In genomic region chr16:25011891-25012499, GRCh38 we compare ENCODE assay signal across 10 cellular contexts. TPM values are rescaled to one million over a fixed set of nuclear protein-coding genes. Genes with fewer than 3 reads are reported as not detected.
DNase-seq lines count a peak whose midpoint lies in the region; ATAC-seq, FAIRE-seq and TF ChIP-seq lines count a peak whose summit lies in the region.
"Had no signal": no experiment of that assay in that cellular context is flagged by ENCODE, and none has a peak within 500 bp of the region (broad histone marks: within the 10 kb centered on the region; RNA-seq: fewer than 3 reads in every experiment).

No MANE protein-coding gene starts in this region.

- H3K4me3 ChIP-seq in A549 (peak overlapping the region; percentile 11; the same call in 1 of the 3 replicates), GM08714 (ENCODE audit: low read length) (peak overlapping the region; percentile 98), adipocyte (ENCODE audit: low read length) (peak overlapping the region; percentile 57), mucosa of rectum (ENCODE audit: low read length in 2 of 2) (peak overlapping the region; percentile 26 to 78)

- H3K27ac ChIP-seq in A549: peak overlapping the region; percentile 33 to 74; a peak in 4 of 6 replicates
- H3K27ac ChIP-seq in mucosa of rectum (ENCODE audit: low read depth in 2 of 2, low read length in 2 of 2): peak overlapping the region; percentile 93 to 95

- WGBS in A549 (ENCODE audit: missing lambda C conversion rate): 70% methylated on average over 7 of the region's 7 CpGs

- H3K36me3 ChIP-seq in adipocyte (ENCODE audit: control insufficient read depth, insufficient read depth, low read length, severe bottlenecking): peaks cover 3% of the 10 kb centered on the region
- peaks cover 0 to 3% of the 10 kb centered on the region in 2 donors for H3K36me3 ChIP-seq in mucosa of rectum (ENCODE audit: control insufficient read depth in 2 of 2, insufficient read depth in 2 of 2, low read length in 2 of 2)

- FAIRE-seq in A549 (lab: Jason Lieb, UNC): no peak

- peaks cover 40% of the 10 kb centered on the region for H3K4me1 ChIP-seq in A549
- H3K4me1 ChIP-seq in adipocyte (ENCODE audit: control insufficient read depth, insufficient read depth, low read length): peaks cover 54% of the 10 kb centered on the region
- peaks cover 46 to 52% of the 10 kb centered on the region in 2 donors for H3K4me1 ChIP-seq in mucosa of rectum (ENCODE audit: control insufficient read depth in 2 of 2, insufficient read depth in 2 of 2, low read length in 2 of 2)

- no peak for TF ChIP-seq CTCF in A549 (IDR thresholded peaks at IDR 0.05)

- no peak for TF ChIP-seq RAD21 in A549 (conservative IDR thresholded peaks at IDR 0.05 in 1 of 2, IDR thresholded peaks at IDR 0.05 in 1 of 2)

- peak overlapping the region; percentile 94 for H3K4me2 ChIP-seq in A549

- H3K27me3 ChIP-seq in adipocyte (replicated peaks; ENCODE audit: control insufficient read depth, insufficient read depth, low read length) (no peaks in the 10 kb centered on the region), mucosa of rectum (ENCODE audit: control insufficient read depth in 2 of 2, insufficient read depth in 2 of 2, low read length in 2 of 2) (no peaks in the 10 kb centered on the region)

- CTCF ChIA-PET in A549 (lab: Yijun Ruan, JAX): no interaction called here

- POLR2A ChIA-PET in A549 (lab: Yijun Ruan, JAX): no interaction called here

- ATAC-seq in A549: no peak
- ATAC-seq in GM18873 (IDR thresholded peaks at IDR 0.05; ENCODE audit: low FRiP score, unreplicated experiment): no peak

- TF ChIP-seq POLR2A in A549 (IDR thresholded peaks at IDR 0.05; ENCODE audit: low read length): no peak

- DNase-seq in A549 (ENCODE audit: low read depth in 1 of 2, low spot score in 1 of 2) (peak in 1 of 2 experiments; percentile 20), adipocyte (ENCODE audit: low read depth) (no peak), mucosa of gallbladder (ENCODE audit: low spot score) (no peak), mesenteric fat pad (ENCODE audit: low spot score) (no peak), DMS79 treated with DMSO at 0.1 percent for 48 hours (lab: John Stamatoyannopoulos, UW) (no peak)
- DNase-seq: activated effector memory CD4-positive, alpha-beta T cell treated with anti-CD3 and anti-CD28 coated beads, Interleukin-2, amount 50 U/mL, for 16 hours; COR-L47 had no signal

- H3K9me3 ChIP-seq in A549 (no peaks in the 10 kb centered on the region), adipocyte (ENCODE audit: control insufficient read depth, low read length) (no peaks in the 10 kb centered on the region), mucosa of rectum (ENCODE audit: control insufficient read depth in 2 of 2, low read length in 2 of 2) (no peaks in the 10 kb centered on the region)

- H3K9ac ChIP-seq in adipocyte (ENCODE audit: low read length) (peak overlapping the region; percentile 16), mucosa of rectum (ENCODE audit: low read depth in 1 of 2, low read length in 2 of 2) (peak overlapping the region; percentile 3 to 26)

- no peak for TF ChIP-seq EP300 in A549 (IDR thresholded peaks at IDR 0.05)

TF ChIP-seq in A549, 52 proteins besides CTCF, POLR2A, EP300 and RAD21:
- TF ChIP-seq RNF2 (IDR thresholded peaks at IDR 0.05; ENCODE audit: borderline replicate concordance, low read depth): no peak
- TF ChIP-seq USF2 (IDR thresholded peaks at IDR 0.05): no peak
- no peak for TF ChIP-seq RFX5 (IDR thresholded peaks at IDR 0.05)
- no peak for TF ChIP-seq NFE2L2 (conservative IDR thresholded peaks at IDR 0.05; ENCODE audit: low read length)
- no peak for TF ChIP-seq HOXB13 (CRISPR knock-in tag; IDR thresholded peaks at IDR 0.05; ENCODE audit: low read depth)
- TF ChIP-seq KDM1A (IDR thresholded peaks at IDR 0.05; ENCODE audit: low read depth): no peak
- TF ChIP-seq E2F6 (IDR thresholded peaks at IDR 0.05; ENCODE audit: borderline replicate concordance, low read depth): no peak
- TF ChIP-seq FOXS1 (CRISPR knock-in tag; IDR thresholded peaks at IDR 0.05): no peak
- TF ChIP-seq POLR2AphosphoS2 (conservative IDR thresholded peaks at IDR 0.05; ENCODE audit: low read length): no peak
- no peak for TF ChIP-seq ZNF302 (CRISPR knock-in tag; IDR thresholded peaks at IDR 0.05)
- TF ChIP-seq BCL3 (IDR thresholded peaks at IDR 0.05): no peak
- TF ChIP-seq HEYL (CRISPR knock-in tag; IDR thresholded peaks at IDR 0.05): no peak
- no peak for TF ChIP-seq SREBF2 (IDR thresholded peaks at IDR 0.05)
- no peak for TF ChIP-seq CBX2 (IDR thresholded peaks at IDR 0.05; ENCODE audit: borderline replicate concordance, low read depth)
- TF ChIP-seq NPAS2 (CRISPR knock-in tag; IDR thresholded peaks at IDR 0.05; ENCODE audit: borderline replicate concordance): no peak
- no peak for TF ChIP-seq CHD4 (IDR thresholded peaks at IDR 0.05; ENCODE audit: borderline replicate concordance)
- TF ChIP-seq ZSCAN20 (CRISPR knock-in tag; IDR thresholded peaks at IDR 0.05): no peak

RNA-seq across cellular contexts. Expression of gene ARHGAP17, which starts 3.2 kb away (rescaled TPM):
- polyA plus RNA-seq in A549 (2011; rRNA removed): 28.2 and 46.4 TPM in 2 replicates
- 28.5 and 35.8 TPM in 2 replicates for polyA plus RNA-seq in A549 (2012; cell fraction: cytosol; rRNA removed)
- 40.6 and 59.5 TPM in 2 replicates for polyA plus RNA-seq in A549 (2012; cell fraction: nucleus; rRNA removed)
- 35.7 to 37.8 TPM (median 37.6 TPM) in 3 replicates for polyA plus RNA-seq in A549 (2017; fragmentation: RNase III; extraction: RNeasy Plus Mini Kit Qiagen cat#74134 plus additional on column Dnase treatment)
- polyA minus RNA-seq in A549 (2011; rRNA and poly(A)+ RNA removed): 43.7 and 44.1 TPM in 2 replicates
- 72.9 TPM for total RNA-seq in mucosa of gallbladder
- total RNA-seq in mesenteric fat pad: 96.0 TPM

Comparison
In these comparisons a context has a peak if more than half of its experiments do, and no peak if none do; other contexts are left out.
1. H3K4me3 ChIP-seq: peak in every context shown above with its lines; median percentile 98 in GM08714; 57 in adipocyte; 52 in mucosa of rectum; 11 in A549.